In genomic region chr19:49846408-49846807, GRCh38 we compare ENCODE assay signal across 22 cellular contexts.
"Had no signal": no experiment of that assay in that cellular context is flagged by ENCODE, and none has a peak within 500 bp of the region (broad histone marks: within the 10 kb centered on the region; RNA-seq: fewer than 3 reads in every experiment).

No MANE protein-coding gene starts in this region.

- H3K27me3 ChIP-seq: SJSA1 had no signal

- H3K9me3 Mint-ChIP-seq: activated T-helper 17 cell treated with anti-CD3 and anti-CD28 coated beads, Interleukin-2, amount 50 U/mL, for 72 hours had no signal

- H3K4me3 Mint-ChIP-seq: activated CD4-positive, alpha-beta memory T cell treated with anti-CD3 and anti-CD28 coated beads, Interleukin-2, amount 10 ng/mL, durations not matched to agents 7 days and 5 days; activated naive CD4-positive, alpha-beta T cell treated with anti-CD3 and anti-CD28 coated beads for 36 hours; activated naive CD8-positive, alpha-beta T cell; activated T-helper 17 cell treated with anti-CD3 and anti-CD28 coated beads, Interleukin-2, amount 50 U/mL, for 72 hours; T-helper 17 cell had no signal

- H3K4me3 ChIP-seq: SJSA1 had no signal

- ATAC-seq: activated T-helper 17 cell treated with anti-CD3 and anti-CD28 coated beads, Interleukin-2, amount 50 U/mL, for 72 hours; PC-3; T-helper 17 cell had no signal

- DNase-seq: activated CD4-positive, alpha-beta memory T cell treated with anti-CD3 and anti-CD28 coated beads, Interleukin-2, amount 10 ng/mL, durations not matched to agents 7 days and 5 days; activated CD4-positive, alpha-beta T cell treated with anti-CD3 and anti-CD28 coated beads, Interleukin-2, amount 50 U/mL, for 1 hour; activated CD4-positive, CD25-positive, alpha-beta regulatory T cell; activated gamma-delta T cell; activated naive CD4-positive, alpha-beta T cell treated with anti-CD3 and anti-CD28 coated beads for 36 hours; activated T-cell treated with anti-CD3 and anti-CD28 coated beads for 4 hours; activated T-cell treated with anti-CD3 and anti-CD28 coated beads, Interleukin-2, amount 50 U/mL, for 48 hours; cerebellar nuclear complex; NCI-H1048; NCI-H146; NCI-H187 treated with DMSO at 0.1 percent for 48 hours; NCI-H2081 treated with DMSO at 0.1 percent for 48 hours; NCI-H446; NCI-H524; PC-3; SHP77; T-helper 17 cell; T-helper 9 cell had no signal

- H3K27ac ChIP-seq: SJSA1 had no signal

- H3K9me3 ChIP-seq: SJSA1 had no signal

- H3K27ac Mint-ChIP-seq: activated CD4-positive, alpha-beta memory T cell treated with anti-CD3 and anti-CD28 coated beads, Interleukin-2, amount 10 ng/mL, durations not matched to agents 7 days and 5 days; activated naive CD4-positive, alpha-beta T cell treated with anti-CD3 and anti-CD28 coated beads for 36 hours; activated naive CD8-positive, alpha-beta T cell; activated T-helper 17 cell treated with anti-CD3 and anti-CD28 coated beads, Interleukin-2, amount 50 U/mL, for 72 hours; T-helper 17 cell had no signal

- H3K27me3 Mint-ChIP-seq: activated naive CD8-positive, alpha-beta T cell; activated T-helper 17 cell treated with anti-CD3 and anti-CD28 coated beads, Interleukin-2, amount 50 U/mL, for 72 hours; T-helper 17 cell had no signal

- FAIRE-seq: RCC 7860 had no signal

- H3K36me3 Mint-ChIP-seq: activated naive CD8-positive, alpha-beta T cell had no signal
